8 cellular contexts compared by ENCODE assay signal in genomic region chr19:12484371-12485322, GRCh38. TPM values are rescaled to one million over a fixed set of nuclear protein-coding genes. Genes with fewer than 3 reads are reported as not detected.
DNase-seq lines count a peak whose midpoint lies in the region; ATAC-seq and TF ChIP-seq lines count a peak whose summit lies in the region.

Gene ZNF709, minus strand, starts transcription at chr19:12484816. Its CDS starts 159 bp downstream, at chr19:12484657.

- no peaks in the 10 kb centered on the region for H3K27me3 ChIP-seq in OCI-LY3 (ENCODE audit: low read depth, low read length)

- no peaks in the 10 kb centered on the region for H4K20me1 ChIP-seq in OCI-LY3 (ENCODE audit: insufficient read depth, low read length)

- TF ChIP-seq POLR2A in erythroblast (IDR thresholded peaks at IDR 0.05; ENCODE audit: low read length), result no peak

- peak within 1 kb of the TSS; percentile 94 for H3K4me2 ChIP-seq in OCI-LY3 (ENCODE audit: low read length)

- no peak for TF ChIP-seq CTCF in OCI-LY3 (IDR thresholded peaks at IDR 0.05; ENCODE audit: low read depth, low read length)

- peaks cover 7% of the 10 kb centered on the region; the same call in 1 of the 2 replicates for H3K79me2 ChIP-seq in OCI-LY3 (ENCODE audit: low read length)

- no peak within 1 kb of the TSS for H3K27ac ChIP-seq in OCI-LY3 (ENCODE audit: low read length)

- H3K4me1 ChIP-seq in OCI-LY3 (ENCODE audit: low read length), result peaks cover 13% of the 10 kb centered on the region

- H2AFZ ChIP-seq in OCI-LY3 (ENCODE audit: low read depth, low read length), result peak within 1 kb of the TSS; percentile 93

- peak; percentile 91 for ATAC-seq in GM19455 (IDR thresholded peaks at IDR 0.05; ENCODE audit: unreplicated experiment)

- peak within 1 kb of the TSS; percentile 81 for H3K4me3 ChIP-seq in OCI-LY3 (ENCODE audit: low read length)

- H3K36me3 ChIP-seq in OCI-LY3 (replicated peaks; ENCODE audit: low read depth, low read length), result no peaks in the 10 kb centered on the region

- H3K9me3 ChIP-seq in OCI-LY3 (ENCODE audit: insufficient read depth, low read length), result no peaks in the 10 kb centered on the region

- H3K9ac ChIP-seq in OCI-LY3 (ENCODE audit: low read length), result peak within 1 kb of the TSS; percentile 77

- DNase-seq in CMK (ENCODE audit: low read depth) (peak; percentile 75), HT-29 (ENCODE audit: low spot score) (peak; percentile 58), erythroblast (lab: John Stamatoyannopoulos, UW) (peak; percentile 80 to 83), mucosa of gallbladder (ENCODE audit: low spot score) (peak; percentile 94)
- DNase-seq in activated T-cell treated with anti-CD3 and anti-CD28 coated beads, Interleukin-2, amount 50 U/mL, for 1 hour, result peak; percentile 92
- DNase-seq in stimulated activated CD8-positive, alpha-beta memory T cell treated with anti-CD3 and anti-CD28 coated beads, Interleukin-4, amount 100 ng/mL, for 1 hour (ENCODE audit: low read depth in 2 of 2, low spot score in 1 of 2), result peak; percentile 76 to 78

RNA-seq across cellular contexts. Expression of gene ZNF709, which starts in this region (rescaled TPM):
- total RNA-seq in HT-29 (2014; rRNA removed; shearing (Covaris generic)), result 0.15 and 0.83 TPM in 2 replicates
- 3.7 TPM for total RNA-seq in mucosa of gallbladder

Comparison
In these comparisons a context has a peak if more than half of its experiments do, and no peak if none do; other contexts are left out.
1. Peak in DNase-seq in HT-29; RNA of the gene not detected or under 1 TPM.